24 cellular contexts compared by ENCODE assay signal in genomic region chr14:80504781-80505180, GRCh38.
"Had no signal": no experiment of that assay in that cellular context is flagged by ENCODE, and none has a peak within 500 bp of the region (broad histone marks: within the 10 kb centered on the region; RNA-seq: fewer than 3 reads in every experiment).

No MANE protein-coding gene starts in this region.

- H3K4me3 Mint-ChIP-seq: IgD-negative memory B cell had no signal

- H3K36me3 ChIP-seq: Peyer's patch, SJSA1 had no signal

- H3K4me1 ChIP-seq: Peyer's patch, SJSA1 had no signal

- H3K9ac ChIP-seq: KMS-11 had no signal

- H3K4me2 ChIP-seq: KMS-11 had no signal

- H3K27me3 Mint-ChIP-seq: IgD-negative memory B cell had no signal

- H3K4me3 ChIP-seq: K562, Peyer's patch, SJSA1, SK-N-MC had no signal

- H3K4me1 Mint-ChIP-seq: IgD-negative memory B cell had no signal

- H3K27ac Mint-ChIP-seq: IgD-negative memory B cell had no signal

- H3K27ac ChIP-seq: KMS-11, Peyer's patch, SJSA1, SK-N-MC had no signal

- H3K9me3 ChIP-seq: Peyer's patch, SJSA1 had no signal

- H3K27me3 ChIP-seq: Peyer's patch, SJSA1 had no signal

- DNase-seq: Kasumi-1, MM.1S, NCI-H1092 treated with DMSO at 0.1 percent for 48 hours, NCI-H1436, NCI-H187, NCI-H2029, NCI-H2081 treated with DMSO at 0.1 percent for 48 hours, NCI-H2171, NCI-H226, NCI-H446, NCI-H510A, NCI-H524 treated with DMSO at 0.1 percent for 48 hours, NCI-H69, NCI-H774, Peyer's patch, Right ventricle myocardium superior, SIG-M5 had no signal

- ATAC-seq: HepG2, K562, PC-3 had no signal
